Comparison of ENCODE assay signal across 11 cellular contexts in genomic region chr10:35598379-35598778, GRCh38. TPM values are rescaled to one million over a fixed set of nuclear protein-coding genes. Genes with fewer than 3 reads are reported as not detected.
DNase-seq lines count a peak whose midpoint lies in the region; ATAC-seq, FAIRE-seq and TF ChIP-seq lines count a peak whose summit lies in the region.
"Had no signal": no experiment of that assay in that cellular context is flagged by ENCODE, and none has a peak within 500 bp of the region (broad histone marks: within the 10 kb centered on the region; RNA-seq: fewer than 3 reads in every experiment).

No MANE protein-coding gene starts in this region.

- no peak for ATAC-seq in heart left ventricle

- H3K4me1 Mint-ChIP-seq in astrocyte (ENCODE audit: low read depth, unreplicated experiment) = no peaks in the 10 kb centered on the region

- H3K79me2 ChIP-seq in astrocyte (ENCODE audit: insufficient read depth, low read length) (no peaks in the 10 kb centered on the region), hepatocyte (no peaks in the 10 kb centered on the region)

- H3K27ac ChIP-seq in heart left ventricle = no peak overlapping the region
- no peak overlapping the region for H3K27ac ChIP-seq in right atrium auricular region
- H3K27ac ChIP-seq in astrocyte (ENCODE audit: low read depth, low read length) = no peak overlapping the region
- H3K27ac ChIP-seq in hepatocyte = no peak overlapping the region
- H3K27ac ChIP-seq in uterus = no peak overlapping the region
- H3K27ac ChIP-seq: pancreas had no signal

- no peaks in the 10 kb centered on the region for H3K36me3 Mint-ChIP-seq in astrocyte (ENCODE audit: low read depth, unreplicated experiment)

- no peaks in the 10 kb centered on the region for H4K20me1 ChIP-seq in astrocyte (ENCODE audit: insufficient read depth, low read length)
- no peaks in the 10 kb centered on the region for H4K20me1 ChIP-seq in hepatocyte (ENCODE audit: insufficient read depth, poor library complexity, severe bottlenecking)

- DNase-seq in heart left ventricle = no peak
- DNase-seq in right atrium auricular region (ENCODE audit: low spot score) = no peak
- no peak for DNase-seq in astrocyte (ENCODE audit: low read depth)
- DNase-seq in hepatocyte (ENCODE audit: low spot score) = peak; percentile 23
- DNase-seq in uterus = no peak
- DNase-seq in amygdala (lab: John Stamatoyannopoulos, UW) = no peak
- no peak for DNase-seq in amniotic stem cell (lab: John Stamatoyannopoulos, UW)
- no peak for DNase-seq in stimulated activated CD4-positive, alpha-beta T cell treated with anti-CD3 and anti-CD28 coated beads, Interleukin-12 subunit alpha, Interleukin-12 subunit beta, amount 100 ng/mL, for 4 hours
- DNase-seq: C1 segment of cervical spinal cord had no signal

- H3K9me3 ChIP-seq in heart left ventricle = peaks cover 0 to 4% (median 0%) of the 10 kb centered on the region in 12 donors
- H3K9me3 ChIP-seq in right atrium auricular region = peaks cover 0 to 3% of the 10 kb centered on the region in 2 donors
- no peaks in the 10 kb centered on the region for H3K9me3 ChIP-seq in astrocyte (ENCODE audit: insufficient read depth, low read depth, low read length)
- no peaks in the 10 kb centered on the region for H3K9me3 ChIP-seq in hepatocyte (ENCODE audit: low read depth)
- H3K9me3 ChIP-seq in uterus = no peaks in the 10 kb centered on the region
- H3K9me3 ChIP-seq: pancreas had no signal

- H3K4me1 ChIP-seq in heart left ventricle = no peaks in the 10 kb centered on the region
- H3K4me1 ChIP-seq in right atrium auricular region = no peaks in the 10 kb centered on the region
- no peaks in the 10 kb centered on the region for H3K4me1 ChIP-seq in astrocyte (ENCODE audit: insufficient read depth, low read length)
- H3K4me1 ChIP-seq in hepatocyte (ENCODE audit: insufficient read depth) = no peaks in the 10 kb centered on the region
- no peaks in the 10 kb centered on the region for H3K4me1 ChIP-seq in uterus
- H3K4me1 ChIP-seq: pancreas had no signal

- H3K4me2 ChIP-seq in astrocyte (ENCODE audit: low read length) (no peak overlapping the region), hepatocyte (no peak overlapping the region)

- H3K9me3 Mint-ChIP-seq in astrocyte (ENCODE audit: unreplicated experiment) = peaks cover 5% of the 10 kb centered on the region

- no peak overlapping the region for H3K4me3 ChIP-seq in heart left ventricle
- no peak overlapping the region for H3K4me3 ChIP-seq in right atrium auricular region
- H3K4me3 ChIP-seq in astrocyte (ENCODE audit: insufficient read depth, low read depth, low read length) = no peak overlapping the region
- H3K4me3 ChIP-seq in hepatocyte = no peak overlapping the region
- H3K4me3 ChIP-seq in uterus = no peak overlapping the region
- H3K4me3 ChIP-seq: pancreas had no signal

- H3K4me3 Mint-ChIP-seq in astrocyte (ENCODE audit: unreplicated experiment) = no peak overlapping the region

- intact Hi-C loops in heart left ventricle (cut with DNase I) = loop anchor here in 8 of 10 donors (2.0 to 10.0 kb wide), 5 partner anchors 354 to 484 kb away; no protein-coding TSS in a partner anchor
- intact Hi-C loops in uterus (cut with DNase I; ENCODE audit: low total_unique reads) = no loop called here

- H3K36me3 ChIP-seq in heart left ventricle (no peaks in the 10 kb centered on the region), right atrium auricular region (no peaks in the 10 kb centered on the region), astrocyte (ENCODE audit: insufficient read depth, low read length) (no peaks in the 10 kb centered on the region), hepatocyte (replicated peaks; ENCODE audit: insufficient read depth, low read depth) (no peaks in the 10 kb centered on the region), uterus (no peaks in the 10 kb centered on the region)
- H3K36me3 ChIP-seq: pancreas had no signal

- no peak overlapping the region for H3K9ac ChIP-seq in astrocyte (ENCODE audit: low read length)

- no peak overlapping the region for H3K27ac Mint-ChIP-seq in astrocyte (ENCODE audit: unreplicated experiment)

- TF ChIP-seq CTCF in heart left ventricle (IDR thresholded peaks at IDR 0.05) (peak; percentile 18 to 61 (median 41)), right atrium auricular region (IDR thresholded peaks at IDR 0.05) (peak in 1 of 2 donors; percentile 58), astrocyte (IDR thresholded peaks at IDR 0.05; ENCODE audit: insufficient read depth, low read depth, low read length) (peak; percentile 21), hepatocyte (IDR thresholded peaks at IDR 0.05; ENCODE audit: poor library complexity) (peak; percentile 44), uterus (IDR thresholded peaks at IDR 0.05) (peak in 3 of 4 experiments; percentile 19 to 34 (median 32))

- WGBS in heart left ventricle, 4 donors = 38 to 48% (median 41%) methylated on average over 6 of the region's 6 CpGs
- WGBS in hepatocyte (ENCODE audit: low lambda C conversion rate, missing lambda C conversion rate) = 50% methylated on average over 6 of the region's 6 CpGs

- H2AFZ ChIP-seq in astrocyte (ENCODE audit: low read depth, low read length) = no peak overlapping the region
- no peak overlapping the region for H2AFZ ChIP-seq in hepatocyte

- no peak for TF ChIP-seq POLR2A in heart left ventricle (IDR thresholded peaks at IDR 0.05)
- TF ChIP-seq POLR2A in uterus (IDR thresholded peaks at IDR 0.05) = no peak

- no peaks in the 10 kb centered on the region for H3K9me2 ChIP-seq in hepatocyte (replicated peaks; ENCODE audit: insufficient read depth)

- FAIRE-seq in astrocyte (lab: Jason Lieb, UNC) = no peak
- FAIRE-seq: GM12892, pancreas had no signal

- H3K27me3 Mint-ChIP-seq in astrocyte (ENCODE audit: low read depth, unreplicated experiment) = peaks cover 17% of the 10 kb centered on the region

- H3K27me3 ChIP-seq in heart left ventricle = peaks cover 0 to 4% (median 0%) of the 10 kb centered on the region in 9 donors
- H3K27me3 ChIP-seq in right atrium auricular region = no peaks in the 10 kb centered on the region
- H3K27me3 ChIP-seq in astrocyte (ENCODE audit: insufficient read depth, low read length) = no peaks in the 10 kb centered on the region
- H3K27me3 ChIP-seq in hepatocyte = no peaks in the 10 kb centered on the region
- H3K27me3 ChIP-seq in uterus = no peaks in the 10 kb centered on the region
- H3K27me3 ChIP-seq: pancreas had no signal

RNA-seq across cellular contexts. Expression of gene GJD4, which starts 6.8 kb away (rescaled TPM):
- total RNA-seq in heart left ventricle (not detected), right atrium auricular region (not detected), astrocyte (not detected in 2 replicates), hepatocyte (0.17 TPM in 1 of 2 replicates, not detected in the other), uterus (not detected)
- polyA plus RNA-seq in heart left ventricle (not detected), hepatocyte (not detected in 2 replicates)
- total RNA-seq: pancreas had no signal

RNA-seq across cellular contexts. Expression of gene FZD8, which starts 43.7 kb away (rescaled TPM):
- total RNA-seq in heart left ventricle = 10 to 100 TPM in 3 of 9 donors, 1 to 10 TPM in 6; 4.0 to 17.1 (median 7.8) TPM
- polyA plus RNA-seq in heart left ventricle = 1 to 10 TPM; 1.9 to 8.0 TPM
- 10 to 100 TPM in 1 of 2 donors, 1 to 10 TPM in 1; 6.0 to 15.6 TPM for total RNA-seq in right atrium auricular region
- total RNA-seq in astrocyte = 17.2 and 30.9 TPM in 2 replicates
- total RNA-seq in hepatocyte = 5.9 and 7.7 TPM in 2 replicates
- polyA plus RNA-seq in hepatocyte = 2.6 and 3.7 TPM in 2 replicates
- 10 to 100 TPM in 1 of 4 donors, 1 to 10 TPM in 3; 1.8 to 14.9 (median 5.3) TPM for total RNA-seq in uterus
